In the genomic region with DNA sequence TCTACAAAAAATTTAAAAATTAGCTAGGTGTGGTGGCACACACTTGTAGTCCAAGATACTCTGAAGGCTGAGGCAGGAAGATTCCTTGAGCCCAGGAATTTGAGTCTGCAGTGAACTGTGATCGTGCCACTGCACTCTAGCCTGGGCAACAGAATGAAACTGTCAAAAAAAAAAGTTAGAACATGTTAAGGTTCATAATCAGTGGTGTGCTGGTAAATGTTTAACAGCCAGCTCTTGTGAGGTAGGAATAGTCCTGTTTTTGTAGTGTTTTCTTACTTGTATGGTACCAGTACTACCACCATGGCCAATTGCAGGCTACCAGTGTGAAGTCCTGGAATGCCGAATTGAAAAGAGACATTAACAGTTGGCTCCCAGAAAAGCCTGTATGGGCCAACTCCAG, we compare ENCODE assay signal across 23 cellular contexts. TPM values are rescaled to one million over a fixed set of nuclear protein-coding genes. Genes with fewer than 3 reads are reported as not detected.
A peak's percentile ranks its signal among the peaks of the same experiment; 100 is the strongest.
DNase-seq lines count a peak whose midpoint lies in the region; ATAC-seq and TF ChIP-seq lines count a peak whose summit lies in the region.
"Had no signal": no experiment of that assay in that cellular context is flagged by ENCODE, and none has a peak within 500 bp of the region (broad histone marks: within the 10 kb centered on the region; RNA-seq: fewer than 3 reads in every experiment).

No MANE protein-coding gene starts in this region.

- H3K9me3 ChIP-seq in ascending aorta: no peaks in the 10 kb centered on the region
- H3K9me3 ChIP-seq in esophagus squamous epithelium: no peaks in the 10 kb centered on the region
- H3K9me3 ChIP-seq in left lung: no peaks in the 10 kb centered on the region
- H3K9me3 ChIP-seq in aorta (ENCODE audit: control insufficient read depth, low read length): no peaks in the 10 kb centered on the region
- H3K9me3 ChIP-seq: BLaER1, Peyer's patch had no signal

- H3K4me1 ChIP-seq in ascending aorta: peaks cover 0 to 12% of the 10 kb centered on the region in 2 donors
- H3K4me1 ChIP-seq in esophagus squamous epithelium: peaks cover 0 to 21% (median 0%) of the 10 kb centered on the region in 3 donors
- H3K4me1 ChIP-seq in left lung: no peaks in the 10 kb centered on the region
- H3K4me1 ChIP-seq in aorta (ENCODE audit: control insufficient read depth in 1 of 2, insufficient read depth in 2 of 2, low read length in 2 of 2): peaks cover 0 to 3% of the 10 kb centered on the region in 2 donors
- H3K4me1 ChIP-seq: BLaER1, Peyer's patch had no signal

- H3K27me3 ChIP-seq in ascending aorta (no peaks in the 10 kb centered on the region), esophagus squamous epithelium (no peaks in the 10 kb centered on the region), left lung (no peaks in the 10 kb centered on the region), aorta (ENCODE audit: control insufficient read depth in 1 of 2, insufficient read depth in 2 of 2, low read length in 1 of 2) (no peaks in the 10 kb centered on the region)
- H3K27me3 ChIP-seq: BLaER1, Peyer's patch had no signal

- H3K4me3 ChIP-seq in ascending aorta (no peak overlapping the region), esophagus squamous epithelium (no peak overlapping the region), left lung (no peak overlapping the region), aorta (ENCODE audit: low read length in 2 of 2) (no peak overlapping the region)
- H3K4me3 ChIP-seq: BLaER1, GM23248, Peyer's patch had no signal

- TF ChIP-seq POLR2A in esophagus squamous epithelium (IDR thresholded peaks at IDR 0.05): no peak

- peak overlapping the region; percentile 64 to 72 for H3K27ac ChIP-seq in ascending aorta
- peak overlapping the region in 3 of 4 donors; percentile 59 to 66 (median 64) for H3K27ac ChIP-seq in esophagus squamous epithelium
- peak overlapping the region; percentile 16 to 21 for H3K27ac ChIP-seq in left lung
- H3K27ac ChIP-seq in aorta (ENCODE audit: low read depth in 1 of 2, low read length in 2 of 2): peak overlapping the region; percentile 17 to 52
- H3K27ac ChIP-seq: BLaER1, HL-60, Peyer's patch had no signal

- WGBS in esophagus squamous epithelium, 2 donors: 84 to 91% methylated on average over 2 of the region's 2 CpGs
- WGBS in aorta, 2 donors: 44 to 45% methylated on average over 2 of the region's 2 CpGs

- H3K36me3 ChIP-seq in ascending aorta (peaks cover 28 to 49% of the 10 kb centered on the region in 2 donors), esophagus squamous epithelium (peaks cover 13 to 90% (median 22%) of the 10 kb centered on the region in 3 donors), left lung (peaks cover 0 to 97% of the 10 kb centered on the region in 2 donors), aorta (ENCODE audit: control insufficient read depth in 1 of 2, insufficient read depth in 2 of 2, low read length in 1 of 2) (peaks cover 5 to 8% of the 10 kb centered on the region in 2 donors)

- ATAC-seq in left lung (no peak), aorta (ENCODE audit: low FRiP score) (no peak), omental fat pad (ENCODE audit: low FRiP score) (no peak), HG02610 (IDR thresholded peaks at IDR 0.05; ENCODE audit: unreplicated experiment) (no peak), HG03342 (IDR thresholded peaks at IDR 0.05; ENCODE audit: unreplicated experiment) (no peak)

- intact Hi-C loops in ascending aorta (cut with DNase I): loop anchor here (5.0 kb wide), 1 partner anchor 186 kb away; no protein-coding TSS in a partner anchor
- intact Hi-C loops in esophagus squamous epithelium (cut with DNase I): no loop called here
- intact Hi-C loops in left lung (cut with DNase I): no loop called here
- intact Hi-C loops in aorta (cut with DNase I): no loop called here

- DNase-seq in ascending aorta (ENCODE audit: low spot score in 2 of 2) (no peak), esophagus squamous epithelium (lab: John Stamatoyannopoulos, UW) (no peak), left lung (no peak), aorta (no peak), omental fat pad (ENCODE audit: low spot score) (no peak)
- DNase-seq: CD4-positive, CD25-positive, alpha-beta regulatory T cell; DMS153; DND-41; GM23248; H7; NCI-H1048; NCI-H1417 treated with DMSO at 0.1 percent for 48 hours; NCI-H1694 treated with DMSO at 0.1 percent for 48 hours; NCI-H2081; NCI-H2227 treated with DMSO at 0.1 percent for 48 hours; NCI-H69; OCI-M1; Peyer's patch; SHP77 treated with DMSO at 0.1 percent for 48 hours had no signal

- TF ChIP-seq CTCF in ascending aorta (IDR thresholded peaks at IDR 0.05) (no peak), esophagus squamous epithelium (IDR thresholded peaks at IDR 0.05) (no peak), left lung (IDR thresholded peaks at IDR 0.05) (no peak), omental fat pad (IDR thresholded peaks at IDR 0.05) (no peak)

RNA-seq across cellular contexts. Expression of gene ATG7, which starts 50.7 kb away (rescaled TPM):
- total RNA-seq in ascending aorta (48.5 TPM), esophagus squamous epithelium (10 to 100 TPM; 31.3 to 67.7 (median 51.3) TPM), left lung (10 to 100 TPM; 41.9 to 73.3 TPM), aorta (10 to 100 TPM; 46.1 to 84.1 TPM), omental fat pad (10 to 100 TPM; 62.9 to 96.7 (median 76.2) TPM)
- polyA plus RNA-seq in aorta: 10 to 100 TPM in 1 of 2 donors, 1 to 10 TPM in 1; 5.1 to 12.0 TPM
